ENCODE assay signal across 14 cellular contexts in genomic region chr17:29107933-29108805, GRCh38.
DNase-seq lines count a peak whose midpoint lies in the region; ATAC-seq, FAIRE-seq and TF ChIP-seq lines count a peak whose summit lies in the region.
"Had no signal": no experiment of that assay in that cellular context is flagged by ENCODE, and none has a peak within 500 bp of the region (broad histone marks: within the 10 kb centered on the region; RNA-seq: fewer than 3 reads in every experiment).

No MANE protein-coding gene starts in this region.

- no peak overlapping the region for H3K4me3 ChIP-seq in upper lobe of right lung
- H3K4me3 ChIP-seq in H7 (ENCODE audit: insufficient read depth, low read depth, low read length): no peak overlapping the region
- H3K4me3 ChIP-seq: esophagus squamous epithelium had no signal

- H3K4me1 ChIP-seq in upper lobe of right lung: peaks cover 18% of the 10 kb centered on the region

- H3K27ac ChIP-seq in upper lobe of right lung: peak overlapping the region; percentile 30
- H3K27ac ChIP-seq: esophagus squamous epithelium, neutrophil had no signal

- no peak for DNase-seq in activated naive CD4-positive, alpha-beta T cell treated with anti-CD3 and anti-CD28 coated beads, Interleukin-2, amount 50 U/mL, for 72 hours (ENCODE audit: low spot score in 2 of 2)
- no peak for DNase-seq in activated naive CD4-positive, alpha-beta T cell (lab: John Stamatoyannopoulos, UW)
- DNase-seq in astrocyte of the hippocampus (ENCODE audit: low read depth, low spot score): peak; percentile 44
- DNase-seq in left lobe of liver (ENCODE audit: low spot score): peak; percentile 95
- DNase-seq in upper lobe of right lung: no peak
- DNase-seq in H7: no peak
- DNase-seq in frontal cortex (ENCODE audit: low spot score in 2 of 2): no peak
- no peak for DNase-seq in central memory CD4-positive, alpha-beta T cell
- DNase-seq: esophagus squamous epithelium; NCI-H2029; stimulated activated CD4-positive, alpha-beta T cell treated with anti-CD3 and anti-CD28 coated beads, Interleukin-2, amount 100 ng/mL, for 48 hours; T-helper 9 cell had no signal

- H3K27ac Mint-ChIP-seq in activated naive CD4-positive, alpha-beta T cell treated with anti-CD3 and anti-CD28 coated beads, Interleukin-2, amount 50 U/mL, for 72 hours: peak overlapping the region; percentile 44 to 53

- intact Hi-C loops in upper lobe of right lung (cut with DNase I): no loop called here

- no peaks in the 10 kb centered on the region for H3K9me3 Mint-ChIP-seq in activated naive CD4-positive, alpha-beta T cell treated with anti-CD3 and anti-CD28 coated beads, Interleukin-2, amount 50 U/mL, for 72 hours

- H3K27me3 ChIP-seq in upper lobe of right lung (no peaks in the 10 kb centered on the region), H7 (ENCODE audit: control insufficient read depth, insufficient read depth, low read length) (no peaks in the 10 kb centered on the region)
- H3K27me3 ChIP-seq: esophagus squamous epithelium, neutrophil had no signal

- ATAC-seq in activated naive CD4-positive, alpha-beta T cell treated with anti-CD3 and anti-CD28 coated beads, Interleukin-2, amount 50 U/mL, for 72 hours: no peak
- peak; percentile 67 for ATAC-seq in left lobe of liver
- ATAC-seq in upper lobe of right lung: peak; percentile 68

- H3K9me3 ChIP-seq in upper lobe of right lung: no peaks in the 10 kb centered on the region
- H3K9me3 ChIP-seq: esophagus squamous epithelium, neutrophil had no signal

- FAIRE-seq in frontal cortex (lab: Jason Lieb, UNC): no peak
- FAIRE-seq: islet of Langerhans had no signal

- H3K36me3 ChIP-seq in upper lobe of right lung (peaks cover 72% of the 10 kb centered on the region), H7 (replicated peaks; ENCODE audit: control insufficient read depth, insufficient read depth, low read length) (no peaks in the 10 kb centered on the region; the same call in 1 of the 2 replicates)

- TF ChIP-seq CTCF in upper lobe of right lung (IDR thresholded peaks at IDR 0.05): no peak

- H3K36me3 Mint-ChIP-seq in activated naive CD4-positive, alpha-beta T cell treated with anti-CD3 and anti-CD28 coated beads, Interleukin-2, amount 50 U/mL, for 72 hours: no peaks in the 10 kb centered on the region

Comparison
In these comparisons a context has a peak if more than half of its experiments do, and no peak if none do; other contexts are left out.
1. ATAC-seq: peak in left lobe of liver (single experiment) and upper lobe of right lung (single experiment); none in activated naive CD4-positive, alpha-beta T cell treated with anti-CD3 and anti-CD28 coated beads, Interleukin-2, amount 50 U/mL, for 72 hours (0 of 2).
2. DNase-seq: peak in astrocyte of the hippocampus (single experiment) and left lobe of liver (single experiment); none in activated naive CD4-positive, alpha-beta T cell treated with anti-CD3 and anti-CD28 coated beads, Interleukin-2, amount 50 U/mL, for 72 hours (0 of 2), activated naive CD4-positive, alpha-beta T cell (0 of 4), upper lobe of right lung (single experiment), H7 (single experiment), frontal cortex (0 of 2) and central memory CD4-positive, alpha-beta T cell (single experiment).